2 cellular contexts compared by ENCODE assay signal in the genomic region with DNA sequence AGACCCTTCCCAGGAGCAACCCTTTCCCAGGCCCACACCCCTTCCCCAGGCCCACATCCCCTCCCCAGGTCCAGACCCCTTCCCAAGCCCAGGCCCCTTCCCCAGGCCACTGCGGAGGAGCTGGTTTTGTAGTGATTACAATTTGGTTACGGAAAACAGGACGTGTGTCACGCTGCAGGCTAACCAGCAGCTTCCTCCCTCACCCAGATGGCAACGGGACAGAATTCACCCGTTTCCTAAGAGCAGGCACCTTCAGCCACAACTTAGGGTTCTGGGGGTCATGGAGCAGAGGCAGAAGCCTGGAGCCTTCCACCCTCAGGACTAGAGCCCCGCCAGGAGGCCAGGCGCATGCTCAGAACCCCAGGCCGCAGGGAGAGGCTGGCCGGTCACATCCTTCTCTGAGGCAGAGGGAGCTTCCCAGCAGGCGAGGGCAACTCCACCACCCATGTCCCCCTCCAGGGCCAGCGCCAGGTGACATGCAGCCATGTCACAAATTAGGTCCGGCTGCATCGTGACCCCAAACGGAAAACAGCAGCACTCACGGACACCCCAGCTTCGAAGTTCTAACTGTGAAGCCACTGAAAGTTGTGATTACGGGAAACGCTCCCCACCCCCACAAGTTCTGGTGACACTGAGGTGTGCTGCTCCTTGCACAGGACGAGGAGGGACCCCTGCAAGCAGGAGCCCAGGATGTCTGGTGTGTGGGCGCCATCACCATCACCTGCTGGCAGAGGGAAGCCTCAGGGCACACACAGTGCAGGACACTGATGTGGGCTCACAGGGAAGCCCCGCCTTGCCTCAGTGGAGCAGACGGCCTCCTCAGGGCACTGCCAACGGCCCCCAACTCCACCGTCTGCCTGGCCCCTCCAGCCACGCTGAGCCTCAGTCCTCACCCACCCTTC.
TF ChIP-seq lines count a peak whose summit lies in the region.

No MANE protein-coding gene starts in this region.

TF ChIP-seq in SK-N-SH, 30 proteins besides CTCF, POLR2A, EP300 and RAD21 (continued from another document):
- TF ChIP-seq USF2 (IDR thresholded peaks at IDR 0.05; ENCODE audit: borderline replicate concordance, low read depth, low read length): no peak

TF ChIP-seq in SK-N-SH treated with all-trans-retinoic acid at 6 μM for 48 hours, 23 proteins besides CTCF, POLR2A, EP300 and RAD21 (continued from another document):
- no peak for TF ChIP-seq TSHZ2 (CRISPR knock-in tag; IDR thresholded peaks at IDR 0.05)
- TF ChIP-seq, protein P1, sequence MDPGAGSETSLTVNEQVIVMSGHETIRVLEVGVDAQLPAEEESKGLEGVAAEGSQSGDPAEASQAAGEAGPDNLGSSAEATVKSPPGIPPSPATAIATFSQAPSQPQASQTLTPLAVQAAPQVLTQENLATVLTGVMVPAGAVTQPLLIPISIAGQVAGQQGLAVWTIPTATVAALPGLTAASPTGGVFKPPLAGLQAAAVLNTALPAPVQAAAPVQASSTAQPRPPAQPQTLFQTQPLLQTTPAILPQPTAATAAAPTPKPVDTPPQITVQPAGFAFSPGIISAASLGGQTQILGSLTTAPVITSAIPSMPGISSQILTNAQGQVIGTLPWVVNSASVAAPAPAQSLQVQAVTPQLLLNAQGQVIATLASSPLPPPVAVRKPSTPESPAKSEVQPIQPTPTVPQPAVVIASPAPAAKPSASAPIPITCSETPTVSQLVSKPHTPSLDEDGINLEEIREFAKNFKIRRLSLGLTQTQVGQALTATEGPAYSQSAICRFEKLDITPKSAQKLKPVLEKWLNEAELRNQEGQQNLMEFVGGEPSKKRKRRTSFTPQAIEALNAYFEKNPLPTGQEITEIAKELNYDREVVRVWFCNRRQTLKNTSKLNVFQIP (CRISPR knock-in tag; IDR thresholded peaks at IDR 0.05; ENCODE audit: borderline replicate concordance, low read depth): no peak
- TF ChIP-seq, protein P2, sequence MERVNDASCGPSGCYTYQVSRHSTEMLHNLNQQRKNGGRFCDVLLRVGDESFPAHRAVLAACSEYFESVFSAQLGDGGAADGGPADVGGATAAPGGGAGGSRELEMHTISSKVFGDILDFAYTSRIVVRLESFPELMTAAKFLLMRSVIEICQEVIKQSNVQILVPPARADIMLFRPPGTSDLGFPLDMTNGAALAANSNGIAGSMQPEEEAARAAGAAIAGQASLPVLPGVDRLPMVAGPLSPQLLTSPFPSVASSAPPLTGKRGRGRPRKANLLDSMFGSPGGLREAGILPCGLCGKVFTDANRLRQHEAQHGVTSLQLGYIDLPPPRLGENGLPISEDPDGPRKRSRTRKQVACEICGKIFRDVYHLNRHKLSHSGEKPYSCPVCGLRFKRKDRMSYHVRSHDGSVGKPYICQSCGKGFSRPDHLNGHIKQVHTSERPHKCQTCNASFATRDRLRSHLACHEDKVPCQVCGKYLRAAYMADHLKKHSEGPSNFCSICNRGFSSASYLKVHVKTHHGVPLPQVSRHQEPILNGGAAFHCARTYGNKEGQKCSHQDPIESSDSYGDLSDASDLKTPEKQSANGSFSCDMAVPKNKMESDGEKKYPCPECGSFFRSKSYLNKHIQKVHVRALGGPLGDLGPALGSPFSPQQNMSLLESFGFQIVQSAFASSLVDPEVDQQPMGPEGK (CRISPR knock-in tag; IDR thresholded peaks at IDR 0.05; ENCODE audit: borderline replicate concordance): no peak
- no peak for TF ChIP-seq ISL1 (CRISPR knock-in tag; IDR thresholded peaks at IDR 0.05)
- TF ChIP-seq, protein P3, sequence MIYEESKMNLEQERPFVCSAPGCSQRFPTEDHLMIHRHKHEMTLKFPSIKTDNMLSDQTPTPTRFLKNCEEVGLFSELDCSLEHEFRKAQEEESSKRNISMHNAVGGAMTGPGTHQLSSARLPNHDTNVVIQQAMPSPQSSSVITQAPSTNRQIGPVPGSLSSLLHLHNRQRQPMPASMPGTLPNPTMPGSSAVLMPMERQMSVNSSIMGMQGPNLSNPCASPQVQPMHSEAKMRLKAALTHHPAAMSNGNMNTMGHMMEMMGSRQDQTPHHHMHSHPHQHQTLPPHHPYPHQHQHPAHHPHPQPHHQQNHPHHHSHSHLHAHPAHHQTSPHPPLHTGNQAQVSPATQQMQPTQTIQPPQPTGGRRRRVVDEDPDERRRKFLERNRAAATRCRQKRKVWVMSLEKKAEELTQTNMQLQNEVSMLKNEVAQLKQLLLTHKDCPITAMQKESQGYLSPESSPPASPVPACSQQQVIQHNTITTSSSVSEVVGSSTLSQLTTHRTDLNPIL (CRISPR knock-in tag; IDR thresholded peaks at IDR 0.05; ENCODE audit: low read depth): no peak
- TF ChIP-seq ZNF565 (CRISPR knock-in tag; conservative IDR thresholded peaks at IDR 0.05; ENCODE audit: low read depth): no peak
- no peak for TF ChIP-seq TOX (CRISPR knock-in tag; IDR thresholded peaks at IDR 0.05; ENCODE audit: borderline replicate concordance)
- TF ChIP-seq ZNF70 (CRISPR knock-in tag; IDR thresholded peaks at IDR 0.05): no peak
- TF ChIP-seq, protein P4, sequence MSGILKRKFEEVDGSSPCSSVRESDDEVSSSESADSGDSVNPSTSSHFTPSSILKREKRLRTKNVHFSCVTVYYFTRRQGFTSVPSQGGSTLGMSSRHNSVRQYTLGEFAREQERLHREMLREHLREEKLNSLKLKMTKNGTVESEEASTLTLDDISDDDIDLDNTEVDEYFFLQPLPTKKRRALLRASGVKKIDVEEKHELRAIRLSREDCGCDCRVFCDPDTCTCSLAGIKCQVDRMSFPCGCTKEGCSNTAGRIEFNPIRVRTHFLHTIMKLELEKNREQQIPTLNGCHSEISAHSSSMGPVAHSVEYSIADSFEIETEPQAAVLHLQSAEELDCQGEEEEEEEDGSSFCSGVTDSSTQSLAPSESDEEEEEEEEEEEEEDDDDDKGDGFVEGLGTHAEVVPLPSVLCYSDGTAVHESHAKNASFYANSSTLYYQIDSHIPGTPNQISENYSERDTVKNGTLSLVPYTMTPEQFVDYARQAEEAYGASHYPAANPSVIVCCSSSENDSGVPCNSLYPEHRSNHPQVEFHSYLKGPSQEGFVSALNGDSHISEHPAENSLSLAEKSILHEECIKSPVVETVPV (CRISPR knock-in tag; IDR thresholded peaks at IDR 0.05): no peak
- TF ChIP-seq CSDC2 (CRISPR knock-in tag; IDR thresholded peaks at IDR 0.05): no peak
- no peak for TF ChIP-seq ESRRG (CRISPR knock-in tag; IDR thresholded peaks at IDR 0.05)
- no peak for TF ChIP-seq OSR1 (CRISPR knock-in tag; IDR thresholded peaks at IDR 0.05)
- no peak for TF ChIP-seq GLIS3 (CRISPR knock-in tag; IDR thresholded peaks at IDR 0.05)
